13 cellular contexts compared by ENCODE assay signal in genomic region chr5:126454081-126454480, GRCh38. TPM values are rescaled to one million over a fixed set of nuclear protein-coding genes. Genes with fewer than 3 reads are reported as not detected.
A peak's percentile ranks its signal among the peaks of the same experiment; 100 is the strongest.
DNase-seq lines count a peak whose midpoint lies in the region; ATAC-seq and TF ChIP-seq lines count a peak whose summit lies in the region.
"Had no signal": no experiment of that assay in that cellular context is flagged by ENCODE, and none has a peak within 500 bp of the region (broad histone marks: within the 10 kb centered on the region; RNA-seq: fewer than 3 reads in every experiment).

No MANE protein-coding gene starts in this region.

- peaks cover 29 to 30% of the 10 kb centered on the region in 2 donors for H3K4me1 Mint-ChIP-seq in natural killer cell treated with Interleukin-12 subunit alpha and Interleukin-12 subunit beta and Interleukin-15 and Interleukin-18, amount 100 ng/mL, for 72 hours (ENCODE audit: low read depth in 2 of 2)

- in situ Hi-C loops in HAP-1 (cut with MboI; ENCODE audit: low sequenced_read_pairs), result no loop called here

- WGBS in esophagus squamous epithelium, 2 donors, result 66 to 68% methylated on average over 7 of the region's 7 CpGs

- H3K4me3 ChIP-seq in HAP-1, result no peak overlapping the region
- no peak overlapping the region for H3K4me3 ChIP-seq in esophagus squamous epithelium
- H3K4me3 ChIP-seq: mucosa of descending colon had no signal

- no peaks in the 10 kb centered on the region for H3K27me3 Mint-ChIP-seq in natural killer cell treated with Interleukin-12 subunit alpha and Interleukin-12 subunit beta and Interleukin-15 and Interleukin-18, amount 100 ng/mL, for 72 hours
- H3K27me3 Mint-ChIP-seq: activated B cell treated with CpG ODN at 0.5 μM for 24 hours; activated naive CD8-positive, alpha-beta T cell treated with anti-CD3 and anti-CD28 coated beads for 36 hours; dendritic cell treated with granulocyte-macrophage colony-stimulating factor and Interleukin-4, amounts not matched to agents 40 ng/mL and 50 ng/mL, for 4 days had no signal

- DNase-seq in HAP-1 (ENCODE audit: low spot score in 2 of 2) (peak; percentile 24 to 48), anterior cingulate cortex (lab: John Stamatoyannopoulos, UW) (peak in 55 of 58 donors; percentile 9 to 93 (median 72)), head of caudate nucleus (peak; percentile 61 to 96 (median 88)), posterior cingulate gyrus (peak; percentile 45 to 95 (median 81)), esophagus squamous epithelium (lab: John Stamatoyannopoulos, UW) (no peak)
- DNase-seq in natural killer cell treated with Interleukin-12 subunit alpha and Interleukin-12 subunit beta and Interleukin-15 and Interleukin-18, amount 100 ng/mL, for 72 hours (ENCODE audit: low spot score), result no peak
- no peak for DNase-seq in activated CD4-positive, alpha-beta T cell treated with anti-CD3 and anti-CD28 coated beads for 1 hour
- DNase-seq in activated CD8-positive, alpha-beta memory T cell treated with anti-CD3 and anti-CD28 coated beads, Interleukin-2, amount 50 U/mL, for 4 hours, result no peak
- DNase-seq: activated B cell treated with CpG ODN at 0.5 μM for 24 hours; activated CD8-positive, alpha-beta memory T cell treated with anti-CD3 and anti-CD28 coated beads, Interleukin-2, amount 50 U/mL, for 48 hours; activated naive CD8-positive, alpha-beta T cell treated with anti-CD3 and anti-CD28 coated beads for 36 hours; mucosa of descending colon had no signal

- no peak for TF ChIP-seq CTCF in esophagus squamous epithelium (IDR thresholded peaks at IDR 0.05)

- no peaks in the 10 kb centered on the region for H3K9me3 Mint-ChIP-seq in natural killer cell treated with Interleukin-12 subunit alpha and Interleukin-12 subunit beta and Interleukin-15 and Interleukin-18, amount 100 ng/mL, for 72 hours
- H3K9me3 Mint-ChIP-seq: activated B cell treated with CpG ODN at 0.5 μM for 24 hours; dendritic cell treated with granulocyte-macrophage colony-stimulating factor and Interleukin-4, amounts not matched to agents 40 ng/mL and 50 ng/mL, for 4 days had no signal

- no peaks in the 10 kb centered on the region for H3K36me3 ChIP-seq in HAP-1 (replicated peaks)
- H3K36me3 ChIP-seq in esophagus squamous epithelium, result peaks cover 0 to 32% (median 0%) of the 10 kb centered on the region in 3 donors

- peaks cover 6% of the 10 kb centered on the region for H3K36me3 Mint-ChIP-seq in natural killer cell treated with Interleukin-12 subunit alpha and Interleukin-12 subunit beta and Interleukin-15 and Interleukin-18, amount 100 ng/mL, for 72 hours

- no peaks in the 10 kb centered on the region for H3K27me3 ChIP-seq in HAP-1 (ENCODE audit: low read depth)
- no peaks in the 10 kb centered on the region for H3K27me3 ChIP-seq in esophagus squamous epithelium

- no peak for ATAC-seq in natural killer cell treated with Interleukin-12 subunit alpha and Interleukin-12 subunit beta and Interleukin-15 and Interleukin-18, amount 100 ng/mL, for 72 hours
- ATAC-seq: mucosa of descending colon had no signal

- no peaks in the 10 kb centered on the region for H3K9me3 ChIP-seq in HAP-1
- no peaks in the 10 kb centered on the region for H3K9me3 ChIP-seq in esophagus squamous epithelium
- H3K9me3 ChIP-seq: mucosa of descending colon had no signal

- no peak overlapping the region for H3K27ac ChIP-seq in esophagus squamous epithelium

- no peaks in the 10 kb centered on the region for H3K4me1 ChIP-seq in HAP-1
- H3K4me1 ChIP-seq in esophagus squamous epithelium, result peaks cover 0 to 20% (median 0%) of the 10 kb centered on the region in 3 donors

- no peak for TF ChIP-seq POLR2A in esophagus squamous epithelium (IDR thresholded peaks at IDR 0.05)

- H3K4me3 Mint-ChIP-seq in natural killer cell treated with Interleukin-12 subunit alpha and Interleukin-12 subunit beta and Interleukin-15 and Interleukin-18, amount 100 ng/mL, for 72 hours, result no peak overlapping the region
- H3K4me3 Mint-ChIP-seq: activated B cell treated with CpG ODN at 0.5 μM for 24 hours; activated naive CD8-positive, alpha-beta T cell treated with anti-CD3 and anti-CD28 coated beads for 36 hours; dendritic cell treated with granulocyte-macrophage colony-stimulating factor and Interleukin-4, amounts not matched to agents 40 ng/mL and 50 ng/mL, for 4 days had no signal

- H3K27ac Mint-ChIP-seq in natural killer cell treated with Interleukin-12 subunit alpha and Interleukin-12 subunit beta and Interleukin-15 and Interleukin-18, amount 100 ng/mL, for 72 hours, result no peak overlapping the region
- H3K27ac Mint-ChIP-seq: activated B cell treated with CpG ODN at 0.5 μM for 24 hours; activated naive CD8-positive, alpha-beta T cell treated with anti-CD3 and anti-CD28 coated beads for 36 hours; dendritic cell treated with granulocyte-macrophage colony-stimulating factor and Interleukin-4, amounts not matched to agents 40 ng/mL and 50 ng/mL, for 4 days had no signal

- intact Hi-C loops in head of caudate nucleus (cut with DNase I) (no loop called here), posterior cingulate gyrus (cut with DNase I) (no loop called here), esophagus squamous epithelium (cut with DNase I) (no loop called here)

RNA-seq across cellular contexts. Expression of gene GRAMD2B, which starts 30.9 kb away (rescaled TPM):
- total RNA-seq in natural killer cell treated with Interleukin-12 subunit alpha and Interleukin-12 subunit beta and Interleukin-15 and Interleukin-18, amount 100 ng/mL, for 72 hours, result 10 to 100 TPM in 1 of 2 donors, 1 to 10 TPM in 1; 8.2 to 10.6 TPM
- total RNA-seq in esophagus squamous epithelium, result 10 to 100 TPM; 10.2 to 29.0 (median 15.8) TPM

Comparison
In these comparisons a context has a peak if more than half of its experiments do, and no peak if none do; other contexts are left out.
1. DNase-seq: peak in HAP-1 (2 of 2), anterior cingulate cortex (55 of 58), head of caudate nucleus (42 of 42) and posterior cingulate gyrus (10 of 10); none in natural killer cell treated with Interleukin-12 subunit alpha and Interleukin-12 subunit beta and Interleukin-15 and Interleukin-18, amount 100 ng/mL, for 72 hours (single experiment), esophagus squamous epithelium (single experiment), activated CD4-positive, alpha-beta T cell treated with anti-CD3 and anti-CD28 coated beads for 1 hour (single experiment) and activated CD8-positive, alpha-beta memory T cell treated with anti-CD3 and anti-CD28 coated beads, Interleukin-2, amount 50 U/mL, for 4 hours (single experiment).